ENCODE assay signal across 8 cellular contexts in the genomic region with DNA sequence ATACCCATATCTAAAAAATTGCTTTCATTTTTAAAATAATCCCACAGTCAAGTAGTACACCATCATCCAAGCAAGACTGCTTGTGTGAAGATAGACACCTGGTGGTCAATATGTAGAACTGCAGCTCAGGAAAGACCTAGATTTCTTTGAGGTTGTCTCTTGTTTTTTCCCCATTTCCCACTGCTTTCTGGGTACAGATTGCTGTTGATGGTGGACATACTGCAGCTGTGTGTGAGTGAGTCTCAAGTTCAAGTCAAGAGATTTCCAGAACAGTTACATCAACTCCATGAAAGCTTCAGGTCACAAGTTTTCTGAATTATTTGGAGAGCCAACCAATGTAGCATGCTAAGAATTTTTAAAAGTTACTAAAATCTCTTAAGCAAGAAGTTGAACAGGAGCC.
DNase-seq lines count a peak whose midpoint lies in the region; ATAC-seq and TF ChIP-seq lines count a peak whose summit lies in the region.

No MANE protein-coding gene starts in this region.

- H3K4me3 ChIP-seq in heart right ventricle = no peak overlapping the region
- H3K4me3 ChIP-seq in skeletal muscle cell (ENCODE audit: low read depth, low read length) = no peak overlapping the region

- peak; percentile 96 for TF ChIP-seq CTCF in 22Rv1 (IDR thresholded peaks at IDR 0.05)
- peak; percentile 83 for TF ChIP-seq CTCF in GM12872 (IDR thresholded peaks at IDR 0.05; ENCODE audit: insufficient read depth, low read depth, low read length)
- peak; percentile 92 for TF ChIP-seq CTCF in activated CD8-positive, alpha-beta T cell treated with anti-CD3 and anti-CD28 coated beads for 36 hours (IDR thresholded peaks at IDR 0.05)
- peak; percentile 87 to 96 (median 95) for TF ChIP-seq CTCF in heart right ventricle (IDR thresholded peaks at IDR 0.05)

- H3K9me3 ChIP-seq in heart right ventricle = no peaks in the 10 kb centered on the region

- peak; percentile 60 for ATAC-seq in HG02938 (IDR thresholded peaks at IDR 0.05; ENCODE audit: unreplicated experiment)
- peak; percentile 32 for ATAC-seq in activated CD8-positive, alpha-beta T cell treated with anti-CD3 and anti-CD28 coated beads for 36 hours
- peak in 7 of 8 donors; percentile 38 to 83 (median 76) for ATAC-seq in heart right ventricle
- ATAC-seq in HG03457 (IDR thresholded peaks at IDR 0.05; ENCODE audit: unreplicated experiment) = no peak

- DNase-seq in NCI-H2171 (lab: John Stamatoyannopoulos, UW) (peak; percentile 25), heart right ventricle (no peak), skeletal muscle cell (ENCODE audit: low read depth) (peak; percentile 51)
- DNase-seq in activated CD8-positive, alpha-beta T cell treated with anti-CD3 and anti-CD28 coated beads for 36 hours = no peak

- POLR2A ChIA-PET in activated CD8-positive, alpha-beta T cell treated with anti-CD3 and anti-CD28 coated beads for 36 hours (lab: Charles Lee) = interaction anchor here (0.9 to 1.7 kb wide), 2 partner anchors 20 to 171 kb away, joined by 3 to 8 read pairs; no protein-coding TSS in a partner anchor

- no peak overlapping the region for H3K27ac Mint-ChIP-seq in activated CD8-positive, alpha-beta T cell treated with anti-CD3 and anti-CD28 coated beads for 36 hours

- intact Hi-C loops in activated CD8-positive, alpha-beta T cell treated with anti-CD3 and anti-CD28 coated beads for 36 hours (cut with micrococcal nuclease) = loop anchor here (5.0 to 10.0 kb wide), 2 partner anchors 171 to 553 kb away; no protein-coding TSS in a partner anchor
- intact Hi-C loops in heart right ventricle (cut with DNase I) = loop anchor here in 9 of 10 donors (1.0 to 10.0 kb wide), 14 partner anchors 171 to 628 kb away; a partner anchor contains a TSS

- CTCF ChIA-PET in activated CD8-positive, alpha-beta T cell treated with anti-CD3 and anti-CD28 coated beads for 36 hours (lab: Charles Lee) = interaction anchor here (0.6 to 3.5 kb wide), 32 partner anchors 8 to 625 kb away, joined by 3 to 47 read pairs (median 4); no protein-coding TSS in a partner anchor

- no peaks in the 10 kb centered on the region for H3K36me3 ChIP-seq in heart right ventricle

- peaks cover 0 to 28% (median 8%) of the 10 kb centered on the region in 9 donors for H3K4me1 ChIP-seq in heart right ventricle

- H3K4me3 Mint-ChIP-seq in activated CD8-positive, alpha-beta T cell treated with anti-CD3 and anti-CD28 coated beads for 36 hours = no peak overlapping the region

- H3K27me3 Mint-ChIP-seq in activated CD8-positive, alpha-beta T cell treated with anti-CD3 and anti-CD28 coated beads for 36 hours = peaks cover 6% of the 10 kb centered on the region

- H3K9me3 Mint-ChIP-seq in activated CD8-positive, alpha-beta T cell treated with anti-CD3 and anti-CD28 coated beads for 36 hours = no peaks in the 10 kb centered on the region

- no peak overlapping the region for H3K27ac ChIP-seq in 22Rv1
- peak overlapping the region in 2 of 10 donors; percentile 23 to 38 for H3K27ac ChIP-seq in heart right ventricle

- peaks cover 36% of the 10 kb centered on the region for H3K4me1 Mint-ChIP-seq in activated CD8-positive, alpha-beta T cell treated with anti-CD3 and anti-CD28 coated beads for 36 hours (ENCODE audit: low read depth)

- no peaks in the 10 kb centered on the region for H3K27me3 ChIP-seq in heart right ventricle

- no peaks in the 10 kb centered on the region for H3K36me3 Mint-ChIP-seq in activated CD8-positive, alpha-beta T cell treated with anti-CD3 and anti-CD28 coated beads for 36 hours (ENCODE audit: low read depth)

Comparison
In these comparisons a context has a peak if more than half of its experiments do, and no peak if none do; other contexts are left out.
1. DNase-seq: peak in NCI-H2171 (single experiment) and skeletal muscle cell (single experiment); none in activated CD8-positive, alpha-beta T cell treated with anti-CD3 and anti-CD28 coated beads for 36 hours (single experiment) and heart right ventricle (0 of 2).
2. Peak in every context shown above with its lines, with median percentiles within 50 percentile points of each other: CTCF ChIP-seq.